1 cellular context compared by ENCODE assay signal in the genomic region with DNA sequence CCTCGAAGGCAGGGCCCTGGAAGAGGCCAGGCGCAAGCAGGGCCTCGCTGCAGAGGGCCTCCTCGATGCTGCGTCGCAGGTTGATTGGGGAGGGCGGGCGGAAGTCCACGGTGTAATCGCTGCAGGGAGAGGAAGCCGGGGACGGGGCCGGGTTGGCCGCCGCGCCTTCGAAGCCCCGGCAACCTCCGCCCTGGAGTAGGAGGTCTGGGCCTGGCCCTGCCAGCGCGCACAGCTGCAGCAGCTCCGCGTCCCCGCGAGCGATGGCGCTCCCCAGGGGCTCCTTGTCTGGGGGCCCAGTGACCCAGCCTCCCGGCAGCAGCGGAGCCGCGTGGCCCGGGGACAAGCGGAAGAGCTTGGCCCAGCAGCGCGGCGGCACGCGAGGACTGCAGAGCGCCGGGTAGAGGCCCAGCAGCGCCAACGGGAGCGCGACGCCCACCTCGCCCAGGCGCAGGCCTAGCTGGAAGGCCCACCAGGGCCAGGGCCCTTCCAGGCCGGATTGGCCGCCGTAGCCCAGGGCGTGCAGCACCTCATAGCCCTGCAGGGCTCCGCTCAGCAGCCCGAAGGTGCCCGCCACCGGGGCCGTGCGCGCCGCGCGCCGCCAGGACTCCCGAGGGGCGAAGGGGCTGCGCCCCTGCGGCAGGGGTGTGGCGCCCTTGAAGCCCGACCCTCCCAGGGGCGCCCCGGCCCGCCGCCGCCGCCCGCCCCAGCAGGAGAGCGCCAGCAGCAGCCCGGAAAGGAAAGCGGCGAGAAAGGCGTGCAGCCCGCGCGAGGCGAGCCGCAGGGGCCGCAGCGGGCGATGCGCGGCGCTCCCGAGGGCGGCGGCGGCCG.
A peak's percentile ranks its signal among the peaks of the same experiment; 100 is the strongest.
TF ChIP-seq lines count a peak whose summit lies in the region.

No MANE protein-coding gene starts in this region.

TF ChIP-seq in K562, 482 proteins besides CTCF, POLR2A, EP300 and RAD21:
- TF ChIP-seq NR2C2 (CRISPR knock-in tag; IDR thresholded peaks at IDR 0.05): no peak
- no peak for TF ChIP-seq NR2C2 (tag; IDR thresholded peaks at IDR 0.05)
- TF ChIP-seq, protein P1, sequence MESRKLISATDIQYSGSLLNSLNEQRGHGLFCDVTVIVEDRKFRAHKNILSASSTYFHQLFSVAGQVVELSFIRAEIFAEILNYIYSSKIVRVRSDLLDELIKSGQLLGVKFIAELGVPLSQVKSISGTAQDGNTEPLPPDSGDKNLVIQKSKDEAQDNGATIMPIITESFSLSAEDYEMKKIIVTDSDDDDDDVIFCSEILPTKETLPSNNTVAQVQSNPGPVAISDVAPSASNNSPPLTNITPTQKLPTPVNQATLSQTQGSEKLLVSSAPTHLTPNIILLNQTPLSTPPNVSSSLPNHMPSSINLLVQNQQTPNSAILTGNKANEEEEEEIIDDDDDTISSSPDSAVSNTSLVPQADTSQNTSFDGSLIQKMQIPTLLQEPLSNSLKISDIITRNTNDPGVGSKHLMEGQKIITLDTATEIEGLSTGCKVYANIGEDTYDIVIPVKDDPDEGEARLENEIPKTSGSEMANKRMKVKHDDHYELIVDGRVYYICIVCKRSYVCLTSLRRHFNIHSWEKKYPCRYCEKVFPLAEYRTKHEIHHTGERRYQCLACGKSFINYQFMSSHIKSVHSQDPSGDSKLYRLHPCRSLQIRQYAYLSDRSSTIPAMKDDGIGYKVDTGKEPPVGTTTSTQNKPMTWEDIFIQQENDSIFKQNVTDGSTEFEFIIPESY (CRISPR knock-in tag; IDR thresholded peaks at IDR 0.05): peak; percentile 81
